33 cellular contexts compared by ENCODE assay signal in genomic region chr5:68582284-68582683, GRCh38.
DNase-seq lines count a peak whose midpoint lies in the region; ATAC-seq, FAIRE-seq and TF ChIP-seq lines count a peak whose summit lies in the region.
"Had no signal": no experiment of that assay in that cellular context is flagged by ENCODE, and none has a peak within 500 bp of the region (broad histone marks: within the 10 kb centered on the region; RNA-seq: fewer than 3 reads in every experiment).

No MANE protein-coding gene starts in this region.

- no peak overlapping the region for H3K23ac ChIP-seq in mesenchymal stem cell (ENCODE audit: low read length in 2 of 2)

- DNase-seq in HCT116 (ENCODE audit: low read depth, low spot score) (no peak), GM12878 (ENCODE audit: low read depth, low spot score) (no peak), K562 (ENCODE audit: extremely low read depth in 1 of 4, low spot score in 3 of 4) (no peak), mesenchymal stem cell (no peak), GM23248 (no peak), A673 (ENCODE audit: low spot score) (no peak)
- no peak for DNase-seq in stimulated activated naive CD4-positive, alpha-beta T cell (lab: John Stamatoyannopoulos, UW)
- DNase-seq: 8988T; ACHN; AML-193; BE2C; C1 segment of cervical spinal cord; Caco-2; Calu3; CD4-positive, alpha-beta memory T cell; CD4-positive, alpha-beta T cell; CD4-positive, CD25-positive, alpha-beta regulatory T cell; CD8-positive, alpha-beta memory T cell; CD8-positive, alpha-beta T cell; COR-L47; DMS 273 treated with DMSO at 0.1 percent for 48 hours; DMS153; DMS53; DMS79; DMS79 treated with DMSO at 0.1 percent for 48 hours; DND-41; EL had no signal

- no peak overlapping the region for H3K4ac ChIP-seq in mesenchymal stem cell (ENCODE audit: low read depth in 1 of 2, low read length in 2 of 2)

- H2BK12ac ChIP-seq in mesenchymal stem cell (ENCODE audit: low read length in 2 of 2): no peak overlapping the region

- CTCF ChIA-PET in HCT116 (lab: Charles Lee) (no interaction called here), GM12878 (lab: Yijun Ruan, JAX) (no interaction called here), K562 (lab: Yijun Ruan, JAX; ENCODE audit: low intra/inter-chr PET ratio) (no interaction called here), A673 (lab: Charles Lee) (no interaction called here)

- H3K4me1 ChIP-seq in HCT116 (ENCODE audit: control insufficient read depth in 1 of 2, insufficient read depth in 2 of 2, low read length in 2 of 2) (no peaks in the 10 kb centered on the region), GM12878 (ENCODE audit: control insufficient read depth, insufficient read depth, low read length) (no peaks in the 10 kb centered on the region), K562 (replicated peaks in 1 of 2; ENCODE audit: control insufficient read depth in 2 of 2, insufficient read depth in 2 of 2, low read length in 2 of 2) (no peaks in the 10 kb centered on the region), parathyroid adenoma (no peaks in the 10 kb centered on the region), mesenchymal stem cell (ENCODE audit: control insufficient read depth, insufficient read depth, low read depth, low read length) (no peaks in the 10 kb centered on the region), GM23248 (ENCODE audit: insufficient read depth) (peaks cover 7% of the 10 kb centered on the region), A673 (ENCODE audit: insufficient read depth, low read length, poor library complexity, severe bottlenecking) (no peaks in the 10 kb centered on the region)
- H3K4me1 ChIP-seq: A549; BE2C; BLaER1; BLaER1 treated with 17β-estradiol and CSF1 and Interleukin-3, amounts not matched to agents 10 nM and 100 nM; Caco-2 had no signal

- FAIRE-seq in GM12878 (lab: Jason Lieb, UNC) (no peak), K562 (lab: Jason Lieb, UNC) (no peak)
- FAIRE-seq: A549 had no signal

- ATAC-seq in HCT116 (no peak), GM12878 (no peak), K562 (no peak)
- ATAC-seq: A549; CD8-positive, alpha-beta T cell had no signal

- no peaks in the 10 kb centered on the region for H3K9me1 ChIP-seq in K562 (ENCODE audit: control insufficient read depth, insufficient read depth, low read length)

- no peak overlapping the region for H4K8ac ChIP-seq in mesenchymal stem cell (ENCODE audit: low read length)

- H3K79me2 ChIP-seq in HCT116 (ENCODE audit: insufficient read depth, low read length) (no peaks in the 10 kb centered on the region), GM12878 (ENCODE audit: control insufficient read depth, insufficient read depth, low read length) (no peaks in the 10 kb centered on the region), K562 (ENCODE audit: control insufficient read depth, insufficient read depth, low read length) (no peaks in the 10 kb centered on the region), parathyroid adenoma (no peaks in the 10 kb centered on the region), GM23248 (ENCODE audit: insufficient read depth) (no peaks in the 10 kb centered on the region)

- BruUV-seq in HCT116 (replicated peaks; lab: Mats Ljungman, UMichigan) (no TSS peak), GM12878 (replicated peaks; lab: Mats Ljungman, UMichigan) (no TSS peak), K562 (replicated peaks; lab: Mats Ljungman, UMichigan) (no TSS peak), A673 (replicated peaks; lab: Mats Ljungman, UMichigan) (no TSS peak)

- H3K4me3 ChIP-seq in HCT116 (replicated peaks in 1 of 2; ENCODE audit: low read depth in 1 of 2, low read length in 2 of 2): no peak overlapping the region
- H3K4me3 ChIP-seq in GM12878: no peak overlapping the region
- H3K4me3 ChIP-seq in K562: no peak overlapping the region
- H3K4me3 ChIP-seq in parathyroid adenoma (ENCODE audit: low read depth, low read length): no peak overlapping the region
- H3K4me3 ChIP-seq in mesenchymal stem cell (ENCODE audit: insufficient read depth in 1 of 2, low read depth in 1 of 2, low read length in 2 of 2): no peak overlapping the region
- H3K4me3 ChIP-seq in GM23248: no peak overlapping the region
- no peak overlapping the region for H3K4me3 ChIP-seq in A673 (ENCODE audit: low read depth, low read length, poor library complexity, severe bottlenecking)
- H3K4me3 ChIP-seq: A549; BLaER1; BLaER1 treated with 17β-estradiol and CSF1 and Interleukin-3, amounts not matched to agents 10 nM and 100 nM had no signal

- H3K18ac ChIP-seq in mesenchymal stem cell (ENCODE audit: low read depth in 1 of 2, low read length in 2 of 2): no peak overlapping the region

- no peak overlapping the region for H4K91ac ChIP-seq in mesenchymal stem cell (ENCODE audit: low read length)

- no peaks in the 10 kb centered on the region for H3K36me3 ChIP-seq in HCT116 (ENCODE audit: control insufficient read depth in 1 of 2, insufficient read depth in 2 of 2, low read length in 2 of 2)
- H3K36me3 ChIP-seq in GM12878 (ENCODE audit: control insufficient read depth in 2 of 2, insufficient read depth in 2 of 2, low read length in 1 of 2): no peaks in the 10 kb centered on the region
- H3K36me3 ChIP-seq in K562 (ENCODE audit: control insufficient read depth, insufficient read depth, low read length): no peaks in the 10 kb centered on the region
- no peaks in the 10 kb centered on the region for H3K36me3 ChIP-seq in parathyroid adenoma (ENCODE audit: control insufficient read depth, insufficient read depth, low read length)
- H3K36me3 ChIP-seq in mesenchymal stem cell (ENCODE audit: control insufficient read depth in 1 of 2, insufficient read depth in 2 of 2, low read depth in 1 of 2, low read length in 2 of 2): no peaks in the 10 kb centered on the region
- no peaks in the 10 kb centered on the region for H3K36me3 ChIP-seq in GM23248 (ENCODE audit: low read depth)
- H3K36me3 ChIP-seq in A673 (ENCODE audit: insufficient read depth, low read length, poor library complexity, severe bottlenecking): no peaks in the 10 kb centered on the region
- H3K36me3 ChIP-seq: BE2C; BLaER1; BLaER1 treated with 17β-estradiol and CSF1 and Interleukin-3, amounts not matched to agents 10 nM and 100 nM had no signal

- H2AK5ac ChIP-seq in mesenchymal stem cell (ENCODE audit: low read length, severe bottlenecking): no peak overlapping the region

- H4K20me1 ChIP-seq in HCT116 (ENCODE audit: insufficient read depth) (no peaks in the 10 kb centered on the region), GM12878 (ENCODE audit: control insufficient read depth, insufficient read depth) (no peaks in the 10 kb centered on the region), K562 (replicated peaks; ENCODE audit: control insufficient read depth, insufficient read depth, low read length) (no peaks in the 10 kb centered on the region), GM23248 (ENCODE audit: insufficient read depth) (no peaks in the 10 kb centered on the region)
- H4K20me1 ChIP-seq: BLaER1; BLaER1 treated with 17β-estradiol and CSF1 and Interleukin-3, amounts not matched to agents 10 nM and 100 nM had no signal

- POLR2A ChIA-PET in HCT116 (lab: Charles Lee): no interaction called here
- POLR2A ChIA-PET in GM12878 (lab: Charles Lee): no interaction called here
- POLR2A ChIA-PET in K562 (lab: Yijun Ruan, JAX): no interaction called here
- POLR2A ChIA-PET in A673 (lab: Charles Lee; ENCODE audit: low non-redundant PET): interaction anchor here (0.6 kb wide), 1 partner anchor 345 kb away, joined by 4 read pairs; no protein-coding TSS in a partner anchor

- H2BK5ac ChIP-seq in mesenchymal stem cell (ENCODE audit: low read depth, low read length, poor library complexity, severe bottlenecking): no peak overlapping the region

- in situ Hi-C loops in GM12878 (cut with MboI) (no loop called here), K562 (cut with MboI) (no loop called here), GM23248 (cut with MboI) (no loop called here)

- TF ChIP-seq RAD21 in HCT116 (IDR thresholded peaks at IDR 0.05; ENCODE audit: low read depth) (no peak), GM12878 (IDR thresholded peaks at IDR 0.05; ENCODE audit: insufficient read depth, low read depth, low read length) (no peak), K562 (CRISPR knock-in tag; conservative IDR thresholded peaks at IDR 0.05 in 1 of 2, IDR thresholded peaks at IDR 0.05 in 1 of 2) (no peak)

- H2AFZ ChIP-seq in HCT116 (ENCODE audit: low read depth, low read length, poor library complexity, severe bottlenecking) (peak overlapping the region; percentile 51), GM12878 (ENCODE audit: control insufficient read depth, low read depth, low read length) (no peak overlapping the region), K562 (ENCODE audit: low read depth, low read length) (no peak overlapping the region), parathyroid adenoma (peak overlapping the region; percentile 13), mesenchymal stem cell (ENCODE audit: low read depth, low read length) (no peak overlapping the region), GM23248 (no peak overlapping the region)

- no peaks in the 10 kb centered on the region for H3K79me1 ChIP-seq in mesenchymal stem cell (replicated peaks; ENCODE audit: low read length, poor library complexity, severe bottlenecking)

- TF ChIP-seq EP300 in GM12878 (IDR thresholded peaks at IDR 0.05; ENCODE audit: borderline replicate concordance in 1 of 2, control insufficient read depth in 1 of 2, low read depth in 2 of 2, low read length in 2 of 2) (no peak), K562 (IDR thresholded peaks at IDR 0.05; ENCODE audit: low read length) (no peak)

- H3K27ac ChIP-seq in HCT116 (ENCODE audit: low read depth, low read length): no peak overlapping the region
- no peak overlapping the region for H3K27ac ChIP-seq in GM12878 (ENCODE audit: control insufficient read depth, insufficient read depth)
- H3K27ac ChIP-seq in K562 (ENCODE audit: extremely low read depth, low read depth, low read length): no peak overlapping the region
- no peak overlapping the region for H3K27ac ChIP-seq in parathyroid adenoma
- H3K27ac ChIP-seq in mesenchymal stem cell (ENCODE audit: low read length, poor library complexity, severe bottlenecking): no peak overlapping the region
- no peak overlapping the region for H3K27ac ChIP-seq in GM23248
- H3K27ac ChIP-seq in A673 (ENCODE audit: low read depth, low read length, poor library complexity, severe bottlenecking): no peak overlapping the region
- H3K27ac ChIP-seq: 22Rv1; A549; BLaER1; BLaER1 treated with 17β-estradiol and CSF1 and Interleukin-3, amounts not matched to agents 10 nM and 100 nM; C4-2B had no signal

- H3K9me3 ChIP-seq in HCT116 (ENCODE audit: control insufficient read depth in 1 of 2, insufficient read depth in 1 of 2, low read depth in 1 of 2, low read length in 2 of 2) (no peaks in the 10 kb centered on the region), GM12878 (replicated peaks; ENCODE audit: control insufficient read depth, insufficient read depth, low read length) (peaks cover 1% of the 10 kb centered on the region; the same call in 1 of the 3 replicates), K562 (replicated peaks; ENCODE audit: control insufficient read depth, insufficient read depth, low read depth, low read length) (no peaks in the 10 kb centered on the region), parathyroid adenoma (ENCODE audit: control insufficient read depth, low read length) (no peaks in the 10 kb centered on the region), mesenchymal stem cell (ENCODE audit: control insufficient read depth, low read length) (peaks cover 6% of the 10 kb centered on the region), GM23248 (ENCODE audit: low read depth) (no peaks in the 10 kb centered on the region), A673 (ENCODE audit: low read depth, low read length, poor library complexity, severe bottlenecking) (peaks cover 3% of the 10 kb centered on the region)
- H3K9me3 ChIP-seq: BE2C, Caco-2 had no signal

- H2BK15ac ChIP-seq in mesenchymal stem cell (ENCODE audit: low read depth, poor library complexity, severe bottlenecking): no peak overlapping the region

- H3K9me2 ChIP-seq in HCT116 (ENCODE audit: insufficient read depth) (no peaks in the 10 kb centered on the region; the same call in 1 of the 2 replicates), GM23248 (ENCODE audit: insufficient read depth) (no peaks in the 10 kb centered on the region)

- RAD21 ChIA-PET in HCT116 (lab: Charles Lee; ENCODE audit: low non-redundant PET in 1 of 2, low total read pairs in 2 of 2, uncharacterized antibody in 2 of 2, unreplicated experiment in 2 of 2): no interaction called here
- RAD21 ChIA-PET in GM12878 (lab: Charles Lee; ENCODE audit: unreplicated experiment): no interaction called here

- SMC1A ChIA-PET in GM12878 (lab: Charles Lee; ENCODE audit: uncharacterized antibody, unreplicated experiment): interaction anchor here (1.4 kb wide), 1 partner anchor 16 kb away, joined by 4 read pairs; no protein-coding TSS in a partner anchor

- WGBS in GM12878 (ENCODE audit: insufficient coverage, insufficient replicate concordance, low lambda C conversion rate, missing lambda C conversion rate): 19% methylated on average over 1 of the region's 1 CpG
- WGBS in K562 (ENCODE audit: insufficient coverage, low coverage, missing lambda C conversion rate): 0% methylated on average over 1 of the region's 1 CpG
- WGBS in mesenchymal stem cell: no CpG with 5 or more reads among the region's 1 CpG
- WGBS in GM23248 (ENCODE audit: low coverage in 1 of 2, low lambda C conversion rate in 2 of 2, missing lambda C conversion rate in 2 of 2), 2 experiments: 92 to 93% methylated on average over 1 of the region's 1 CpG

- H3K27me3 ChIP-seq in HCT116 (ENCODE audit: insufficient read depth, low read length) (no peaks in the 10 kb centered on the region), GM12878 (replicated peaks in 1 of 2; ENCODE audit: control insufficient read depth in 2 of 2, insufficient read depth in 2 of 2, low read length in 1 of 2) (no peaks in the 10 kb centered on the region), K562 (ENCODE audit: control insufficient read depth in 2 of 2, insufficient read depth in 2 of 2, low read length in 2 of 2) (no peaks in the 10 kb centered on the region), parathyroid adenoma (ENCODE audit: control insufficient read depth, insufficient read depth, low read length) (no peaks in the 10 kb centered on the region), mesenchymal stem cell (ENCODE audit: control insufficient read depth in 1 of 2, insufficient read depth in 1 of 2, low read length in 2 of 2) (no peaks in the 10 kb centered on the region), GM23248 (replicated peaks; ENCODE audit: insufficient read depth) (no peaks in the 10 kb centered on the region), A673 (replicated peaks; ENCODE audit: insufficient read depth, low read depth, low read length, poor library complexity) (no peaks in the 10 kb centered on the region)
- H3K27me3 ChIP-seq: BE2C; BLaER1; BLaER1 treated with 17β-estradiol and CSF1 and Interleukin-3, amounts not matched to agents 10 nM and 100 nM had no signal

- H2BK120ac ChIP-seq in mesenchymal stem cell (ENCODE audit: low read depth, low read length): no peak overlapping the region

- H3K9ac ChIP-seq in HCT116 (ENCODE audit: low read length) (no peak overlapping the region), GM12878 (ENCODE audit: control insufficient read depth, insufficient read depth, low read length) (no peak overlapping the region), K562 (ENCODE audit: insufficient read depth in 1 of 2, low read depth in 2 of 2, low read length in 2 of 2) (no peak overlapping the region), parathyroid adenoma (no peak overlapping the region), mesenchymal stem cell (ENCODE audit: low read length) (no peak overlapping the region), GM23248 (no peak overlapping the region)
- H3K9ac ChIP-seq: BLaER1; BLaER1 treated with 17β-estradiol and CSF1 and Interleukin-3, amounts not matched to agents 10 nM and 100 nM had no signal

- TF ChIP-seq CTCF in HCT116 (IDR thresholded peaks at IDR 0.05 in 2 of 3, conservative IDR thresholded peaks at IDR 0.05 in 1 of 3; ENCODE audit: borderline replicate concordance in 1 of 3, insufficient read depth in 1 of 3, low read depth in 2 of 3, low read length in 2 of 3) (no peak), GM12878 (IDR thresholded peaks at IDR 0.05 in 2 of 3, conservative IDR thresholded peaks at IDR 0.05 in 1 of 3; ENCODE audit: control insufficient read depth in 2 of 3, extremely low read depth in 1 of 3, insufficient read depth in 1 of 3, low read depth in 3 of 3, low read length in 3 of 3) (no peak), K562 (IDR thresholded peaks at IDR 0.05 in 2 of 3, conservative IDR thresholded peaks at IDR 0.05 in 1 of 3; ENCODE audit: insufficient read depth in 2 of 3, low read depth in 1 of 3, low read length in 3 of 3) (no peak), parathyroid adenoma (IDR thresholded peaks at IDR 0.05) (no peak), A673 (conservative IDR thresholded peaks at IDR 0.05; ENCODE audit: low read depth, low read length) (no peak)

- TF ChIP-seq POLR2A in HCT116 (IDR thresholded peaks at IDR 0.05; ENCODE audit: borderline replicate concordance, extremely low read depth, insufficient read depth, insufficient read length) (no peak), GM12878 (IDR thresholded peaks at IDR 0.05; ENCODE audit: low read depth, low read length) (no peak), K562 (conservative IDR thresholded peaks at IDR 0.05) (no peak)

- H3F3A ChIP-seq in GM23248 (ENCODE audit: insufficient read depth): peaks cover 5% of the 10 kb centered on the region

- intact Hi-C loops in HCT116 (cut with micrococcal nuclease) (no loop called here), GM12878 (cut with micrococcal nuclease; ENCODE audit: unreplicated experiment) (no loop called here), K562 (cut with micrococcal nuclease) (no loop called here), A673 (cut with micrococcal nuclease; ENCODE audit: unreplicated experiment) (no loop called here)

- H3K14ac ChIP-seq in mesenchymal stem cell (ENCODE audit: low read length in 2 of 2): no peak overlapping the region

- H3K4me2 ChIP-seq in HCT116 (ENCODE audit: low read length) (no peak overlapping the region), GM12878 (ENCODE audit: control insufficient read depth, insufficient read depth) (no peak overlapping the region), K562 (ENCODE audit: insufficient read depth, low read length) (no peak overlapping the region), parathyroid adenoma (ENCODE audit: low read length) (no peak overlapping the region), mesenchymal stem cell (ENCODE audit: low read length, poor library complexity, severe bottlenecking) (no peak overlapping the region), GM23248 (ENCODE audit: unreplicated experiment) (no peak overlapping the region)
- H3K4me2 ChIP-seq: A549; BLaER1; BLaER1 treated with 17β-estradiol and CSF1 and Interleukin-3, amounts not matched to agents 10 nM and 100 nM had no signal

Comparison
In these comparisons a context has a peak if more than half of its experiments do, and no peak if none do; other contexts are left out.
1. H2AFZ ChIP-seq: peak in HCT116 (single experiment) and parathyroid adenoma (single experiment); none in GM12878 (single experiment), K562 (single experiment), mesenchymal stem cell (single experiment) and GM23248 (single experiment).